Comparison of ENCODE assay signal across 20 cellular contexts in the genomic region with DNA sequence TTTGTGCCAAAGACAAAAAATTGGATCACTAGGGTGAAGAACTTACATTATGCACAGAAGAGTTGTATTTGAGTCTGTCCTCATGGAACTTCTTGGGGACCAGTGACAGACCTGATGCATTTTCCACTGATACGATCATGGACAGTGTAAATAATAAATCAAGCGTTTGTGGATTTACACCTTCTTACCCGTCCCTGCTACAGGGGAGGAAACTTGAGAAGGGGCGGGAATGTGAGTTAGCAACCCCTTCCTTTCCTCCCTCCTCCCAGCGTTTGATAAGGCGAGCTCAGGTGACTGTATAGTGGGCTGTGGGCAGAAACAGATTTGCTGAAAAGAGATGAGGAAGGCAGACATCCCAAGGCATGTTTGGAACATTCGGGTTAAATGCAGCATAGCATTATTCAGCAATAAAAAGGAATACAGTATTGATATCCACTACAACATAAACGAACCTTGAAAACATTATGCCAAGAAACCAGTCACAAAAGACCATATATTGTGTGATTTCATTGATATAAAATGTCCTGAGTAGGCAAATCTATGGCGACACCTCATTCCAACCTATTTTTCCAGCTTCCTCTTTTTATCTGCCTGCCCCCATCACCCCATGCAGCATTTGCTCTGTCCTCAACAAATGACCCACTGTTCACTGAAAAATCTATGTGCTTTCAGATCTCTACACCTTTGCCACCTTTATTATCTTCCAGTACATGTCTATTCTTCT.
"Had no signal": no experiment of that assay in that cellular context is flagged by ENCODE, and none has a peak within 500 bp of the region (broad histone marks: within the 10 kb centered on the region; RNA-seq: fewer than 3 reads in every experiment).

No MANE protein-coding gene starts in this region.

- DNase-seq: activated CD4-positive, alpha-beta T cell treated with anti-CD3 and anti-CD28 coated beads for 4 hours; activated CD4-positive, alpha-beta T cell treated with anti-CD3 and anti-CD28 coated beads, Interleukin-2, amount 50 U/mL, for 48 hours; activated CD4-positive, CD25-positive, alpha-beta regulatory T cell; activated CD8-positive, alpha-beta memory T cell treated with anti-CD3 and anti-CD28 coated beads, Interleukin-2, amount 50 U/mL, for 48 hours; activated naive CD4-positive, alpha-beta T cell treated with Interleukin-2 at 50 U/mL for 16 hours; activated T-cell treated with anti-CD3 and anti-CD28 coated beads, Interleukin-2, amount 50 U/mL, for 4 hours; amygdala; colonic mucosa; dorsolateral prefrontal cortex; effector memory CD8-positive, alpha-beta T cell; glutamatergic neuron; hippocampal formation; mesendoderm; naive B cell; stimulated activated CD4-positive, alpha-beta T cell treated with anti-CD3 and anti-CD28 coated beads, Interleukin-4, amount 100 ng/mL, for 24 hours; stimulated activated naive CD4-positive, alpha-beta T cell treated with Interleukin-2 at 50 U/mL for 16 hours; T-helper 9 cell; upper lobe of left lung had no signal

- ATAC-seq: activated T-cell treated with anti-CD3 and anti-CD28 coated beads, Interleukin-2, amount 50 U/mL, for 4 hours; effector memory CD8-positive, alpha-beta T cell; esophagus mucosa had no signal

- H3K9me3 Mint-ChIP-seq: activated T-cell treated with anti-CD3 and anti-CD28 coated beads, Interleukin-2, amount 50 U/mL, for 4 hours; activated T-helper 2 cell treated with anti-CD3 and anti-CD28 coated beads, Interferon-gamma antibody, Interleukin-2, Interleukin-4, amounts not matched to agents 10 μg/mL and 5 μg/mL and 100 μg/mL, durations not matched to agents 14 hours and 24 hours and 36 hours; effector memory CD8-positive, alpha-beta T cell had no signal

- H3K4me3 Mint-ChIP-seq: activated T-cell treated with anti-CD3 and anti-CD28 coated beads, Interleukin-2, amount 50 U/mL, for 4 hours; effector memory CD8-positive, alpha-beta T cell; naive B cell had no signal

- H3K27ac Mint-ChIP-seq: activated T-helper 2 cell treated with anti-CD3 and anti-CD28 coated beads, Interferon-gamma antibody, Interleukin-2, Interleukin-4, amounts not matched to agents 10 μg/mL and 5 μg/mL and 100 μg/mL, durations not matched to agents 14 hours and 24 hours and 36 hours; effector memory CD8-positive, alpha-beta T cell; naive B cell had no signal

- H3K36me3 Mint-ChIP-seq: naive B cell had no signal
